ENCODE assay signal across 1 cellular context in genomic region chrX:155767101-155767878, GRCh38.
TF ChIP-seq lines count a peak whose summit lies in the region.

No MANE protein-coding gene starts in this region.

TF ChIP-seq in A549, 52 proteins besides CTCF, POLR2A, EP300 and RAD21 (continued from another document):
- TF ChIP-seq, protein P1, sequence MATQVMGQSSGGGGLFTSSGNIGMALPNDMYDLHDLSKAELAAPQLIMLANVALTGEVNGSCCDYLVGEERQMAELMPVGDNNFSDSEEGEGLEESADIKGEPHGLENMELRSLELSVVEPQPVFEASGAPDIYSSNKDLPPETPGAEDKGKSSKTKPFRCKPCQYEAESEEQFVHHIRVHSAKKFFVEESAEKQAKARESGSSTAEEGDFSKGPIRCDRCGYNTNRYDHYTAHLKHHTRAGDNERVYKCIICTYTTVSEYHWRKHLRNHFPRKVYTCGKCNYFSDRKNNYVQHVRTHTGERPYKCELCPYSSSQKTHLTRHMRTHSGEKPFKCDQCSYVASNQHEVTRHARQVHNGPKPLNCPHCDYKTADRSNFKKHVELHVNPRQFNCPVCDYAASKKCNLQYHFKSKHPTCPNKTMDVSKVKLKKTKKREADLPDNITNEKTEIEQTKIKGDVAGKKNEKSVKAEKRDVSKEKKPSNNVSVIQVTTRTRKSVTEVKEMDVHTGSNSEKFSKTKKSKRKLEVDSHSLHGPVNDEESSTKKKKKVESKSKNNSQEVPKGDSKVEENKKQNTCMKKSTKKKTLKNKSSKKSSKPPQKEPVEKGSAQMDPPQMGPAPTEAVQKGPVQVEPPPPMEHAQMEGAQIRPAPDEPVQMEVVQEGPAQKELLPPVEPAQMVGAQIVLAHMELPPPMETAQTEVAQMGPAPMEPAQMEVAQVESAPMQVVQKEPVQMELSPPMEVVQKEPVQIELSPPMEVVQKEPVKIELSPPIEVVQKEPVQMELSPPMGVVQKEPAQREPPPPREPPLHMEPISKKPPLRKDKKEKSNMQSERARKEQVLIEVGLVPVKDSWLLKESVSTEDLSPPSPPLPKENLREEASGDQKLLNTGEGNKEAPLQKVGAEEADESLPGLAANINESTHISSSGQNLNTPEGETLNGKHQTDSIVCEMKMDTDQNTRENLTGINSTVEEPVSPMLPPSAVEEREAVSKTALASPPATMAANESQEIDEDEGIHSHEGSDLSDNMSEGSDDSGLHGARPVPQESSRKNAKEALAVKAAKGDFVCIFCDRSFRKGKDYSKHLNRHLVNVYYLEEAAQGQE (IDR thresholded peaks at IDR 0.05): no peak
